Comparison of ENCODE assay signal across 15 cellular contexts in genomic region chr1:180117764-180118116, GRCh38. TPM values are rescaled to one million over a fixed set of nuclear protein-coding genes. Genes with fewer than 3 reads are reported as not detected.
A peak's percentile ranks its signal among the peaks of the same experiment; 100 is the strongest.
DNase-seq lines count a peak whose midpoint lies in the region; ATAC-seq and TF ChIP-seq lines count a peak whose summit lies in the region.
"Had no signal": no experiment of that assay in that cellular context is flagged by ENCODE, and none has a peak within 500 bp of the region (broad histone marks: within the 10 kb centered on the region; RNA-seq: fewer than 3 reads in every experiment).

No MANE protein-coding gene starts in this region.

- no peak overlapping the region for H3K9ac ChIP-seq in BLaER1 treated with 17β-estradiol and CSF1 and Interleukin-3, amounts not matched to agents 10 nM and 100 nM

- H3K27me3 ChIP-seq in BLaER1 treated with 17β-estradiol and CSF1 and Interleukin-3, amounts not matched to agents 10 nM and 100 nM, result no peaks in the 10 kb centered on the region
- no peaks in the 10 kb centered on the region for H3K27me3 ChIP-seq in upper lobe of right lung

- peak overlapping the region in 3 of 11 experiments; percentile 13 to 55 (median 51); a peak in 5 of 22 replicates for H3K27ac ChIP-seq in BLaER1 treated with 17β-estradiol and CSF1 and Interleukin-3, amounts not matched to agents 10 nM and 100 nM
- peak overlapping the region; percentile 69 for H3K27ac ChIP-seq in epithelial cell of prostate
- H3K27ac ChIP-seq in mesodermal cell (ENCODE audit: low read depth, low read length, severe bottlenecking), result peak overlapping the region; percentile 73
- no peak overlapping the region for H3K27ac ChIP-seq in upper lobe of right lung

- TF ChIP-seq POLR2A in GM18505 (IDR thresholded peaks at IDR 0.05; ENCODE audit: borderline replicate concordance, extremely low read depth, insufficient read depth, insufficient read length), result no peak

- DNase-seq in NCI-H226, result peak; percentile 75
- no peak for DNase-seq in epithelial cell of prostate (ENCODE audit: low read depth, low spot score)
- DNase-seq in NCI-H524 (lab: John Stamatoyannopoulos, UW), result no peak
- no peak for DNase-seq in A172 (ENCODE audit: low spot score)
- no peak for DNase-seq in upper lobe of right lung
- DNase-seq: activated CD4-positive, alpha-beta T cell treated with anti-CD3 and anti-CD28 coated beads, Interleukin-2, amount 50 U/mL, for 48 hours; activated naive CD4-positive, alpha-beta T cell; CD8-positive, alpha-beta memory T cell; cortex of kidney; hypothalamus; T-helper 1 cell had no signal

- no peaks in the 10 kb centered on the region; a peak in 1 of 22 replicates for H4K20me1 ChIP-seq in BLaER1 treated with 17β-estradiol and CSF1 and Interleukin-3, amounts not matched to agents 10 nM and 100 nM

- peaks cover 10 to 33% (median 23%) of the 10 kb centered on the region in 11 experiments; a peak in 21 of 22 replicates for H3K36me3 ChIP-seq in BLaER1 treated with 17β-estradiol and CSF1 and Interleukin-3, amounts not matched to agents 10 nM and 100 nM
- peaks cover 5% of the 10 kb centered on the region for H3K36me3 ChIP-seq in mesodermal cell (ENCODE audit: control insufficient read depth, insufficient read depth, low read length)
- H3K36me3 ChIP-seq in upper lobe of right lung, result no peaks in the 10 kb centered on the region

- intact Hi-C loops in upper lobe of right lung (cut with DNase I), result no loop called here

- no CpG with 5 or more reads among the region's 2 CpGs for WGBS in mesodermal cell (ENCODE audit: insufficient coverage in 2 of 2), 2 experiments

- TF ChIP-seq CTCF in upper lobe of right lung (IDR thresholded peaks at IDR 0.05), result no peak

- H3K4me3 ChIP-seq in BLaER1 treated with 17β-estradiol and CSF1 and Interleukin-3, amounts not matched to agents 10 nM and 100 nM, result no peak overlapping the region
- no peak overlapping the region for H3K4me3 ChIP-seq in mesodermal cell (ENCODE audit: extremely low read depth, insufficient read depth, low read length, poor library complexity, severe bottlenecking)
- H3K4me3 ChIP-seq in upper lobe of right lung, result no peak overlapping the region

- H3K9me3 ChIP-seq in BLaER1 treated with 17β-estradiol and CSF1 and Interleukin-3, amounts not matched to agents 10 nM and 100 nM (replicated peaks in 1 of 11), result no peaks in the 10 kb centered on the region
- H3K9me3 ChIP-seq in mesodermal cell (ENCODE audit: control insufficient read depth, low read length), result no peaks in the 10 kb centered on the region
- no peaks in the 10 kb centered on the region for H3K9me3 ChIP-seq in upper lobe of right lung

- H3K4me2 ChIP-seq in BLaER1 treated with 17β-estradiol and CSF1 and Interleukin-3, amounts not matched to agents 10 nM and 100 nM, result peak overlapping the region in 10 of 11 experiments; percentile 7 to 80 (median 50); a peak in 14 of 22 replicates

- ATAC-seq in GM18505 (IDR thresholded peaks at IDR 0.05; ENCODE audit: unreplicated experiment), result no peak
- no peak for ATAC-seq in upper lobe of right lung
- ATAC-seq: sciatic nerve had no signal

- H3K4me1 ChIP-seq in BLaER1 treated with 17β-estradiol and CSF1 and Interleukin-3, amounts not matched to agents 10 nM and 100 nM, result peaks cover 4 to 26% (median 13%) of the 10 kb centered on the region in 10 experiments; a peak in 18 of 20 replicates
- no peaks in the 10 kb centered on the region for H3K4me1 ChIP-seq in mesodermal cell (ENCODE audit: control insufficient read depth, insufficient read depth, low read length, poor library complexity, severe bottlenecking)
- H3K4me1 ChIP-seq in upper lobe of right lung, result peaks cover 6% of the 10 kb centered on the region

RNA-seq across cellular contexts. Expression of gene QSOX1, which starts 36.9 kb away (rescaled TPM):
- polyA plus RNA-seq in mesodermal cell (2013, experiment 1 of 2), result 79.4 TPM
- polyA plus RNA-seq in mesodermal cell (2013, experiment 2 of 2), result 65.6 TPM
- 222 and 273 TPM in 2 replicates for total RNA-seq in A172 (2014; rRNA removed; shearing (Covaris generic))
- 275 TPM for total RNA-seq in upper lobe of right lung
